16 cellular contexts compared by ENCODE assay signal in the genomic region with DNA sequence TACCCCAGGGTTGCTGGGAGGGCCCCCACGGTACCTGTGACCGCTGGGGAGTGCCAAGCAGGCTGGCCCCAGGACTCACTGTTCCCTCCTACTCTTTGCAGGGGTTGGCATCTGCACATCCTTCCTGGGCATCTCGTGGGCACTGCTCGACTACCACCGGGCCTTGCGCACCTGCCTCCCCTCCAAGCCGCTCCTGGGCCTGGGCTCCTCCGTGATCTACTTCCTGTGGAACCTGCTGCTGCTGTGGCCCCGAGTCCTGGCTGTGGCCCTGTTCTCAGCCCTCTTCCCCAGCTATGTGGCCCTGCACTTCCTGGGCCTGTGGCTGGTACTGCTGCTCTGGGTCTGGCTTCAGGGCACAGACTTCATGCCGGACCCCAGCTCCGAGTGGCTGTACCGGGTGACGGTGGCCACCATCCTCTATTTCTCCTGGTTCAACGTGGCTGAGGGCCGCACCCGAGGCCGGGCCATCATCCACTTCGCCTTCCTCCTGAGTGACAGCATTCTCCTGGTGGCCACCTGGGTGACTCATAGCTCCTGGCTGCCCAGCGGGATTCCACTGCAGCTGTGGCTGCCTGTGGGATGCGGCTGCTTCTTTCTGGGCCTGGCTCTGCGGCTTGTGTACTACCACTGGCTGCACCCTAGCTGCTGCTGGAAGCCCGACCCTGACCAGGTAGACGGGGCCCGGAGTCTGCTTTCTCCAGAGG. TPM values are rescaled to one million over a fixed set of nuclear protein-coding genes. Genes with fewer than 3 reads are reported as not detected.
DNase-seq lines count a peak whose midpoint lies in the region; ATAC-seq, FAIRE-seq and TF ChIP-seq lines count a peak whose summit lies in the region.
"Had no signal": no experiment of that assay in that cellular context is flagged by ENCODE, and none has a peak within 500 bp of the region (broad histone marks: within the 10 kb centered on the region; RNA-seq: fewer than 3 reads in every experiment).

No MANE protein-coding gene starts in this region.

- H3K27ac Mint-ChIP-seq in activated naive CD8-positive, alpha-beta T cell treated with anti-CD3 and anti-CD28 coated beads, Interleukin-2, amount 50 U/mL, for 24 hours, result peak overlapping the region; percentile 26
- H3K27ac Mint-ChIP-seq: activated CD8-positive, alpha-beta T cell treated with anti-CD3 and anti-CD28 coated beads for 36 hours; activated T-helper 2 cell treated with anti-CD3 and anti-CD28 coated beads, Interferon-gamma antibody, Interleukin-2, Interleukin-4, amounts not matched to agents 10 μg/mL and 5 μg/mL and 100 μg/mL, durations not matched to agents 14 hours and 24 hours and 36 hours; stimulated activated memory B cell treated with anti-CD40 and anti-IgM and Interleukin-4, amounts not matched to agents 10 μg/mL and 1 μg/mL and 100 μg/mL, for 72 hours had no signal

- H3K4me1 Mint-ChIP-seq in activated naive CD8-positive, alpha-beta T cell treated with anti-CD3 and anti-CD28 coated beads, Interleukin-2, amount 50 U/mL, for 24 hours, result peaks cover 24% of the 10 kb centered on the region

- no peaks in the 10 kb centered on the region for H3K27me3 Mint-ChIP-seq in activated naive CD8-positive, alpha-beta T cell treated with anti-CD3 and anti-CD28 coated beads, Interleukin-2, amount 50 U/mL, for 24 hours
- H3K27me3 Mint-ChIP-seq: activated CD8-positive, alpha-beta T cell treated with anti-CD3 and anti-CD28 coated beads for 36 hours; stimulated activated memory B cell treated with anti-CD40 and anti-IgM and Interleukin-4, amounts not matched to agents 10 μg/mL and 1 μg/mL and 100 μg/mL, for 72 hours had no signal

- no peak for TF ChIP-seq POLR2A in H54 (IDR thresholded peaks at IDR 0.05; ENCODE audit: low read depth, low read length)

- DNase-seq in A172 (ENCODE audit: low spot score) (peak; percentile 52), H54 (ENCODE audit: insufficient read length, low spot score) (peak; percentile 22), left lobe of liver (ENCODE audit: low spot score) (peak; percentile 44), GM19240 (ENCODE audit: insufficient read length, low spot score) (no peak), Kasumi-1 (lab: John Stamatoyannopoulos, UW) (no peak)
- no peak for DNase-seq in activated naive CD8-positive, alpha-beta T cell treated with anti-CD3 and anti-CD28 coated beads, Interleukin-2, amount 50 U/mL, for 24 hours
- DNase-seq in NK-92 treated with Interleukin-12 subunit alpha and Interleukin-12 subunit beta, amount 100 ng/mL, for 24 hours (lab: John Stamatoyannopoulos, UW), result no peak
- DNase-seq: activated CD8-positive, alpha-beta T cell treated with anti-CD3 and anti-CD28 coated beads for 36 hours; NCI-H2081 treated with DMSO at 0.1 percent for 48 hours; NCI-H524 treated with DMSO at 0.1 percent for 48 hours; OCI-M1; small intestine had no signal

- H3K9me3 Mint-ChIP-seq in activated naive CD8-positive, alpha-beta T cell treated with anti-CD3 and anti-CD28 coated beads, Interleukin-2, amount 50 U/mL, for 24 hours, result no peaks in the 10 kb centered on the region
- H3K9me3 Mint-ChIP-seq: activated CD8-positive, alpha-beta T cell treated with anti-CD3 and anti-CD28 coated beads for 36 hours; activated T-helper 2 cell treated with anti-CD3 and anti-CD28 coated beads, Interferon-gamma antibody, Interleukin-2, Interleukin-4, amounts not matched to agents 10 μg/mL and 5 μg/mL and 100 μg/mL, durations not matched to agents 14 hours and 24 hours and 36 hours; stimulated activated memory B cell treated with anti-CD40 and anti-IgM and Interleukin-4, amounts not matched to agents 10 μg/mL and 1 μg/mL and 100 μg/mL, for 72 hours had no signal

- no peak for ATAC-seq in activated naive CD8-positive, alpha-beta T cell treated with anti-CD3 and anti-CD28 coated beads, Interleukin-2, amount 50 U/mL, for 24 hours
- ATAC-seq in left lobe of liver, result no peak
- no peak for ATAC-seq in GM18498 (IDR thresholded peaks at IDR 0.05; ENCODE audit: unreplicated experiment)
- ATAC-seq: activated CD8-positive, alpha-beta T cell treated with anti-CD3 and anti-CD28 coated beads for 36 hours; stimulated activated memory B cell treated with anti-CD40 and anti-IgM and Interleukin-4, amounts not matched to agents 10 μg/mL and 1 μg/mL and 100 μg/mL, for 72 hours had no signal

- peaks cover 6% of the 10 kb centered on the region for H3K36me3 Mint-ChIP-seq in activated naive CD8-positive, alpha-beta T cell treated with anti-CD3 and anti-CD28 coated beads, Interleukin-2, amount 50 U/mL, for 24 hours (ENCODE audit: low read depth)

- no peak overlapping the region for H3K4me3 Mint-ChIP-seq in activated naive CD8-positive, alpha-beta T cell treated with anti-CD3 and anti-CD28 coated beads, Interleukin-2, amount 50 U/mL, for 24 hours
- H3K4me3 Mint-ChIP-seq: activated CD8-positive, alpha-beta T cell treated with anti-CD3 and anti-CD28 coated beads for 36 hours; stimulated activated memory B cell treated with anti-CD40 and anti-IgM and Interleukin-4, amounts not matched to agents 10 μg/mL and 1 μg/mL and 100 μg/mL, for 72 hours had no signal

- no peak for FAIRE-seq in H54 (lab: Jason Lieb, UNC)
- FAIRE-seq: small intestine had no signal

RNA-seq across cellular contexts. Expression of a gene that starts 6.8 kb away (rescaled TPM):
- 0.96 and 2.3 TPM in 2 replicates for total RNA-seq in A172 (2014; rRNA removed; shearing (Covaris generic))
- 8.5 TPM for total RNA-seq in left lobe of liver

RNA-seq across cellular contexts. Expression of a gene that starts 31.8 kb away (rescaled TPM):
- total RNA-seq in A172 (2014; rRNA removed; shearing (Covaris generic)), result 1.5 TPM in 1 of 2 replicates, not detected in the other
- 0.50 TPM for total RNA-seq in left lobe of liver
- total RNA-seq: osteocyte had no signal

RNA-seq across cellular contexts. Expression of a gene that starts 52.2 kb away (rescaled TPM):
- total RNA-seq in A172 (2014; rRNA removed; shearing (Covaris generic)), result 49.0 and 60.3 TPM in 2 replicates
- 9.5 TPM for total RNA-seq in left lobe of liver

Comparison
In these comparisons a context has a peak if more than half of its experiments do, and no peak if none do; other contexts are left out.
1. DNase-seq: peak in A172 (single experiment), H54 (single experiment) and left lobe of liver (single experiment); none in activated naive CD8-positive, alpha-beta T cell treated with anti-CD3 and anti-CD28 coated beads, Interleukin-2, amount 50 U/mL, for 24 hours (single experiment), GM19240 (single experiment), Kasumi-1 (0 of 2) and NK-92 treated with Interleukin-12 subunit alpha and Interleukin-12 subunit beta, amount 100 ng/mL, for 24 hours (single experiment).